In the genomic region with DNA sequence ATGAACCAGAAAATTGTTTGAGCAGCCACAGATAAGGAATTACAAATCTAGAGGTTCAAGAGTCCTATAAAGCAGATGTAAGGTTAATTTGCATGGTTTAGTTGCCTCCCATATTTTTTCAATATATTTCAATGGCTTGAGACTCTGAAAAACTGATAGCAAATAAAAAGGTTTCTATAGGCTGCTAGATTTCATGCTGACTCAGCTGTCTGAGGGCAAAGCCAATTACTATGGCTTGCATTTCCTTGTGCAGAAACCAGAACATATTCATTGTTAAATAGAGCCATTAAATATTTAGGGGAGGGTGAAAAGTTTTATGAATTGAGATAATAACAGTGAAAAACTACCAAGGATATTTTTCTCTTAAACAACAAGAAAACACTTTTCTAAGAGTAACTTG, we compare ENCODE assay signal across 29 cellular contexts.
"Had no signal": no experiment of that assay in that cellular context is flagged by ENCODE, and none has a peak within 500 bp of the region (broad histone marks: within the 10 kb centered on the region; RNA-seq: fewer than 3 reads in every experiment).

No MANE protein-coding gene starts in this region.

- H3K4me3 ChIP-seq: adrenal gland, body of pancreas, breast epithelium had no signal

- ATAC-seq: activated CD8-positive, alpha-beta memory T cell treated with anti-CD3 and anti-CD28 coated beads, Interleukin-2, amount 10 ng/mL, durations not matched to agents 7 days and 5 days; activated CD8-positive, alpha-beta T cell treated with anti-CD3 and anti-CD28 coated beads, Interleukin-2, amount 10 ng/mL, durations not matched to agents 7 days and 5 days; body of pancreas had no signal

- H3K27ac ChIP-seq: adrenal gland, body of pancreas, brain microvascular endothelial cell, breast epithelium, VCaP had no signal

- FAIRE-seq: astrocyte, TTC549 had no signal

- H3K27me3 ChIP-seq: adrenal gland, body of pancreas, brain microvascular endothelial cell, breast epithelium had no signal

- H3K4me1 ChIP-seq: adrenal gland, body of pancreas, breast epithelium had no signal

- H3K9me3 ChIP-seq: body of pancreas, breast epithelium had no signal

- DNase-seq: activated B cell treated with CpG ODN at 0.5 μM for 24 hours; activated CD4-positive, alpha-beta memory T cell treated with anti-CD3 and anti-CD28 coated beads, Interleukin-2, amount 10 ng/mL, durations not matched to agents 7 days and 5 days; activated CD4-positive, alpha-beta T cell treated with anti-CD3 and anti-CD28 coated beads for 4 hours; activated CD4-positive, alpha-beta T cell treated with anti-CD3 and anti-CD28 coated beads, Interleukin-2, amount 10 ng/mL, durations not matched to agents 24 days and 14 days; activated CD4-positive, alpha-beta T cell treated with anti-CD3 and anti-CD28 coated beads, Interleukin-2, amount 50 U/mL, for 48 hours; activated CD4-positive, CD25-positive, alpha-beta regulatory T cell treated with anti-CD3 and anti-CD28 coated beads, Interleukin-2, amount 50 U/mL, for 72 hours; activated CD8-positive, alpha-beta memory T cell treated with anti-CD3 and anti-CD28 coated beads for 24 hours; activated CD8-positive, alpha-beta memory T cell treated with anti-CD3 and anti-CD28 coated beads, Interleukin-2, amount 10 ng/mL, durations not matched to agents 7 days and 5 days; activated CD8-positive, alpha-beta memory T cell treated with anti-CD3 and anti-CD28 coated beads, Interleukin-2, amount 50 U/mL, for 48 hours; activated CD8-positive, alpha-beta T cell treated with anti-CD3 and anti-CD28 coated beads, Interleukin-2, amount 10 ng/mL, durations not matched to agents 7 days and 5 days; activated effector memory CD4-positive, alpha-beta T cell treated with Interleukin-2 at 50 U/mL for 16 hours; activated gamma-delta T cell; activated naive CD4-positive, alpha-beta T cell treated with anti-CD3 and anti-CD28 coated beads, Interleukin-2, amount 10 ng/mL, durations not matched to agents 7 days and 5 days; activated naive CD4-positive, alpha-beta T cell treated with Interleukin-2 at 50 U/mL for 16 hours; activated naive CD8-positive, alpha-beta T cell treated with anti-CD3 and anti-CD28 coated beads, Interleukin-2, amount 10 ng/mL, durations not matched to agents 7 days and 5 days; activated T-cell treated with anti-CD3 and anti-CD28 coated beads, Interleukin-2, amount 50 U/mL, for 24 hours; activated T-cell treated with anti-CD3 and anti-CD28 coated beads, Interleukin-2, amount 50 U/mL, for 48 hours; adrenal gland; amniotic stem cell; aorta; body of pancreas; brain microvascular endothelial cell; central memory CD4-positive, alpha-beta T cell; T-helper 2 cell; T-helper 9 cell had no signal

- H3K36me3 ChIP-seq: adrenal gland, brain microvascular endothelial cell, breast epithelium had no signal
